17 cellular contexts compared by ENCODE assay signal in genomic region chr15:65778269-65778668, GRCh38. TPM values are rescaled to one million over a fixed set of nuclear protein-coding genes. Genes with fewer than 3 reads are reported as not detected.
DNase-seq lines count a peak whose midpoint lies in the region; ATAC-seq, FAIRE-seq and TF ChIP-seq lines count a peak whose summit lies in the region.
"Had no signal": no experiment of that assay in that cellular context is flagged by ENCODE, and none has a peak within 500 bp of the region (broad histone marks: within the 10 kb centered on the region; RNA-seq: fewer than 3 reads in every experiment).

No MANE protein-coding gene starts in this region.

- peak; percentile 66 for ATAC-seq in activated CD8-positive, alpha-beta T cell treated with anti-CD3 and anti-CD28 coated beads for 36 hours
- ATAC-seq in memory B cell (ENCODE audit: low read depth), result peak; percentile 15
- ATAC-seq in GM18867 (IDR thresholded peaks at IDR 0.05; ENCODE audit: unreplicated experiment), result no peak
- ATAC-seq in GM21529 (IDR thresholded peaks at IDR 0.05; ENCODE audit: unreplicated experiment), result no peak
- no peak for ATAC-seq in heart left ventricle
- ATAC-seq: lower lobe of right lung had no signal

- no peaks in the 10 kb centered on the region for H3K27me3 Mint-ChIP-seq in activated CD8-positive, alpha-beta T cell treated with anti-CD3 and anti-CD28 coated beads for 36 hours
- no peaks in the 10 kb centered on the region for H3K27me3 Mint-ChIP-seq in memory B cell

- H3K27me3 ChIP-seq in BLaER1 treated with 17β-estradiol and CSF1 and Interleukin-3, amounts not matched to agents 10 nM and 100 nM, result no peaks in the 10 kb centered on the region
- no peaks in the 10 kb centered on the region for H3K27me3 ChIP-seq in heart left ventricle
- H3K27me3 ChIP-seq: SJCRH30, vagina had no signal

- 78 to 90% (median 86%) methylated on average over 2 of the region's 2 CpGs for WGBS in heart left ventricle, 4 donors

- H3K36me3 Mint-ChIP-seq in activated CD8-positive, alpha-beta T cell treated with anti-CD3 and anti-CD28 coated beads for 36 hours (ENCODE audit: low read depth), result peaks cover 27% of the 10 kb centered on the region
- H3K36me3 Mint-ChIP-seq in memory B cell, result peaks cover 2% of the 10 kb centered on the region

- H3K9me3 ChIP-seq in BLaER1 treated with 17β-estradiol and CSF1 and Interleukin-3, amounts not matched to agents 10 nM and 100 nM (replicated peaks in 1 of 11), result no peaks in the 10 kb centered on the region
- H3K9me3 ChIP-seq in heart left ventricle, result no peaks in the 10 kb centered on the region
- H3K9me3 ChIP-seq: lower lobe of right lung, SJCRH30, vagina had no signal

- no peak for TF ChIP-seq CTCF in activated CD8-positive, alpha-beta T cell treated with anti-CD3 and anti-CD28 coated beads for 36 hours (IDR thresholded peaks at IDR 0.05)
- no peak for TF ChIP-seq CTCF in heart left ventricle (IDR thresholded peaks at IDR 0.05)

- H4K20me1 ChIP-seq in BLaER1 treated with 17β-estradiol and CSF1 and Interleukin-3, amounts not matched to agents 10 nM and 100 nM, result peaks cover 0 to 83% (median 10%) of the 10 kb centered on the region in 11 experiments; a peak in 12 of 22 replicates

- TF ChIP-seq POLR2A in heart left ventricle (IDR thresholded peaks at IDR 0.05), result no peak

- peak; percentile 42 for FAIRE-seq in GM19239 (lab: Jason Lieb, UNC)

- H3K36me3 ChIP-seq in BLaER1 treated with 17β-estradiol and CSF1 and Interleukin-3, amounts not matched to agents 10 nM and 100 nM, result peaks cover 0 to 8% (median 0%) of the 10 kb centered on the region in 11 experiments; a peak in 4 of 22 replicates
- no peaks in the 10 kb centered on the region for H3K36me3 ChIP-seq in heart left ventricle
- H3K36me3 ChIP-seq: lower lobe of right lung, SJCRH30, vagina had no signal

- no peaks in the 10 kb centered on the region for H3K9me3 Mint-ChIP-seq in activated CD8-positive, alpha-beta T cell treated with anti-CD3 and anti-CD28 coated beads for 36 hours
- no peaks in the 10 kb centered on the region for H3K9me3 Mint-ChIP-seq in memory B cell

- H3K4me1 Mint-ChIP-seq in activated CD8-positive, alpha-beta T cell treated with anti-CD3 and anti-CD28 coated beads for 36 hours (ENCODE audit: low read depth), result peaks cover 31% of the 10 kb centered on the region
- H3K4me1 Mint-ChIP-seq in memory B cell, result peaks cover 24% of the 10 kb centered on the region

- H3K27ac Mint-ChIP-seq in activated CD8-positive, alpha-beta T cell treated with anti-CD3 and anti-CD28 coated beads for 36 hours, result peak overlapping the region; percentile 74
- peak overlapping the region; percentile 91 for H3K27ac Mint-ChIP-seq in memory B cell

- no peak overlapping the region for H3K9ac ChIP-seq in BLaER1 treated with 17β-estradiol and CSF1 and Interleukin-3, amounts not matched to agents 10 nM and 100 nM

- CTCF ChIA-PET in activated CD8-positive, alpha-beta T cell treated with anti-CD3 and anti-CD28 coated beads for 36 hours (lab: Charles Lee), result interaction anchor here (1.2 to 1.6 kb wide), 4 partner anchors 11 to 140 kb away, joined by 3 to 5 read pairs (median 3); no protein-coding TSS in a partner anchor

- no peak overlapping the region for H3K27ac ChIP-seq in BLaER1 treated with 17β-estradiol and CSF1 and Interleukin-3, amounts not matched to agents 10 nM and 100 nM
- peak overlapping the region in 1 of 12 donors; percentile 0 for H3K27ac ChIP-seq in heart left ventricle
- H3K27ac ChIP-seq: lower lobe of right lung, PC-9, SJCRH30, vagina had no signal

- intact Hi-C loops in activated CD8-positive, alpha-beta T cell treated with anti-CD3 and anti-CD28 coated beads for 36 hours (cut with micrococcal nuclease), result no loop called here
- intact Hi-C loops in heart left ventricle (cut with DNase I), result loop anchor here in 1 of 10 donors (10.0 kb wide), 1 partner anchor 47 kb away; no protein-coding TSS in a partner anchor

- H3K4me3 ChIP-seq in BLaER1 treated with 17β-estradiol and CSF1 and Interleukin-3, amounts not matched to agents 10 nM and 100 nM, result no peak overlapping the region
- no peak overlapping the region for H3K4me3 ChIP-seq in heart left ventricle
- H3K4me3 ChIP-seq: lower lobe of right lung, PC-9, SJCRH30, vagina had no signal

- H3K4me3 Mint-ChIP-seq in activated CD8-positive, alpha-beta T cell treated with anti-CD3 and anti-CD28 coated beads for 36 hours, result peak overlapping the region; percentile 15
- H3K4me3 Mint-ChIP-seq in memory B cell, result peak overlapping the region; percentile 45

- no peak for DNase-seq in GM19239 (ENCODE audit: insufficient read length, low spot score)
- no peak for DNase-seq in activated CD8-positive, alpha-beta T cell treated with anti-CD3 and anti-CD28 coated beads for 36 hours
- DNase-seq in memory B cell (ENCODE audit: low spot score in 2 of 2), result no peak
- DNase-seq in mucosa of gallbladder (ENCODE audit: low spot score), result no peak
- DNase-seq in heart left ventricle, result no peak
- DNase-seq: activated CD4-positive, alpha-beta T cell treated with anti-CD3 and anti-CD28 coated beads for 1 hour; caudate nucleus; lower lobe of right lung; NCI-H1417 treated with DMSO at 0.1 percent for 48 hours; NCI-H69; PC-9; SJCRH30; stimulated activated CD4-positive, alpha-beta T cell treated with anti-CD3 and anti-CD28 coated beads, Interleukin-1b, Interleukin-23, amount 100 ng/mL, for 48 hours had no signal

- peaks cover 27 to 65% (median 34%) of the 10 kb centered on the region in 10 experiments for H3K4me1 ChIP-seq in BLaER1 treated with 17β-estradiol and CSF1 and Interleukin-3, amounts not matched to agents 10 nM and 100 nM
- peaks cover 0 to 63% (median 0%) of the 10 kb centered on the region in 12 donors for H3K4me1 ChIP-seq in heart left ventricle
- H3K4me1 ChIP-seq: SJCRH30 had no signal

- POLR2A ChIA-PET in activated CD8-positive, alpha-beta T cell treated with anti-CD3 and anti-CD28 coated beads for 36 hours (lab: Charles Lee), result interaction anchor here (0.8 to 4.6 kb wide), 5 partner anchors 10 to 57 kb away, joined by 3 to 30 read pairs (median 3); partner anchors contain the start of gene DENND4A

- H3K4me2 ChIP-seq in BLaER1 treated with 17β-estradiol and CSF1 and Interleukin-3, amounts not matched to agents 10 nM and 100 nM, result peak overlapping the region in 10 of 11 experiments; percentile 6 to 86 (median 30); a peak in 12 of 22 replicates
- H3K4me2 ChIP-seq: PC-9 had no signal

RNA-seq across cellular contexts. Expression of gene DENND4A, which starts 13.8 kb away (rescaled TPM):
- 10 to 100 TPM; 53.1 to 54.7 TPM for total RNA-seq in activated CD8-positive, alpha-beta T cell treated with anti-CD3 and anti-CD28 coated beads for 36 hours
- total RNA-seq in mucosa of gallbladder (26.9 TPM), heart left ventricle (10 to 100 TPM; 11.7 to 26.6 (median 15.7) TPM)
- polyA plus RNA-seq in heart left ventricle, result 1 to 10 TPM; 2.7 to 5.4 TPM

Comparison
In these comparisons a context has a peak if more than half of its experiments do, and no peak if none do; other contexts are left out.
1. ATAC-seq: peak in activated CD8-positive, alpha-beta T cell treated with anti-CD3 and anti-CD28 coated beads for 36 hours (single experiment) and memory B cell (single experiment); none in GM18867 (single experiment), GM21529 (single experiment) and heart left ventricle (0 of 4).